1 cellular context compared by ENCODE assay signal in the genomic region with DNA sequence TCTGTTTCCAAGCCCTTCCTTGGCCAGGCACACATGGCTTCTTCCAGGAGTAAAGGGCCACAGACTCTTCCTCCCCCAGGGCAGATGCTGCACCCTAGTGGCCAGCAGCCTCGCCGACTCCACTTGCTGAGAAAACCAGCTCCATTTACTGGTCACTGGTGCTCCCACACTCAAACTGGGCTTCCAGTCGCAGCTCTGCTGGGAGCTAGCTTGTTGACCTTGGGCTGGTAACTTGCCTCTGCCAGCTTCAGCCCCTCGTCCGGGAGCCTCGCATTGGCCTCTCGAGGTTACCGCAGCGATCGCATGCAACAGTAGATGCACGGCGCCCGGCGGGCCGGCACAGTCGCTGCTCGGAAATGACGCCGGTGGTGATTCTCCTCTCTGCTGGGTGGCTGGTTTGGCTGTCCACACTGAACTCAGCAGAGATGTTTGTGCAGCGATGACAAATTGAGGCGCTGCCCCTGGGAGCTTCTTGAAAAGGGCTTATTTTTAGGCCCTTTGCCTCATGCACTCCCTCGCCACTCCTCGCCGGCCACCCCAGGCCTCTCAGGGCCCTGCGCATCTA.
TF ChIP-seq lines count a peak whose summit lies in the region.

No MANE protein-coding gene starts in this region.

TF ChIP-seq in GM23338, 12 proteins besides CTCF, POLR2A, EP300 and RAD21 (continued from another document):
- TF ChIP-seq, protein P1, sequence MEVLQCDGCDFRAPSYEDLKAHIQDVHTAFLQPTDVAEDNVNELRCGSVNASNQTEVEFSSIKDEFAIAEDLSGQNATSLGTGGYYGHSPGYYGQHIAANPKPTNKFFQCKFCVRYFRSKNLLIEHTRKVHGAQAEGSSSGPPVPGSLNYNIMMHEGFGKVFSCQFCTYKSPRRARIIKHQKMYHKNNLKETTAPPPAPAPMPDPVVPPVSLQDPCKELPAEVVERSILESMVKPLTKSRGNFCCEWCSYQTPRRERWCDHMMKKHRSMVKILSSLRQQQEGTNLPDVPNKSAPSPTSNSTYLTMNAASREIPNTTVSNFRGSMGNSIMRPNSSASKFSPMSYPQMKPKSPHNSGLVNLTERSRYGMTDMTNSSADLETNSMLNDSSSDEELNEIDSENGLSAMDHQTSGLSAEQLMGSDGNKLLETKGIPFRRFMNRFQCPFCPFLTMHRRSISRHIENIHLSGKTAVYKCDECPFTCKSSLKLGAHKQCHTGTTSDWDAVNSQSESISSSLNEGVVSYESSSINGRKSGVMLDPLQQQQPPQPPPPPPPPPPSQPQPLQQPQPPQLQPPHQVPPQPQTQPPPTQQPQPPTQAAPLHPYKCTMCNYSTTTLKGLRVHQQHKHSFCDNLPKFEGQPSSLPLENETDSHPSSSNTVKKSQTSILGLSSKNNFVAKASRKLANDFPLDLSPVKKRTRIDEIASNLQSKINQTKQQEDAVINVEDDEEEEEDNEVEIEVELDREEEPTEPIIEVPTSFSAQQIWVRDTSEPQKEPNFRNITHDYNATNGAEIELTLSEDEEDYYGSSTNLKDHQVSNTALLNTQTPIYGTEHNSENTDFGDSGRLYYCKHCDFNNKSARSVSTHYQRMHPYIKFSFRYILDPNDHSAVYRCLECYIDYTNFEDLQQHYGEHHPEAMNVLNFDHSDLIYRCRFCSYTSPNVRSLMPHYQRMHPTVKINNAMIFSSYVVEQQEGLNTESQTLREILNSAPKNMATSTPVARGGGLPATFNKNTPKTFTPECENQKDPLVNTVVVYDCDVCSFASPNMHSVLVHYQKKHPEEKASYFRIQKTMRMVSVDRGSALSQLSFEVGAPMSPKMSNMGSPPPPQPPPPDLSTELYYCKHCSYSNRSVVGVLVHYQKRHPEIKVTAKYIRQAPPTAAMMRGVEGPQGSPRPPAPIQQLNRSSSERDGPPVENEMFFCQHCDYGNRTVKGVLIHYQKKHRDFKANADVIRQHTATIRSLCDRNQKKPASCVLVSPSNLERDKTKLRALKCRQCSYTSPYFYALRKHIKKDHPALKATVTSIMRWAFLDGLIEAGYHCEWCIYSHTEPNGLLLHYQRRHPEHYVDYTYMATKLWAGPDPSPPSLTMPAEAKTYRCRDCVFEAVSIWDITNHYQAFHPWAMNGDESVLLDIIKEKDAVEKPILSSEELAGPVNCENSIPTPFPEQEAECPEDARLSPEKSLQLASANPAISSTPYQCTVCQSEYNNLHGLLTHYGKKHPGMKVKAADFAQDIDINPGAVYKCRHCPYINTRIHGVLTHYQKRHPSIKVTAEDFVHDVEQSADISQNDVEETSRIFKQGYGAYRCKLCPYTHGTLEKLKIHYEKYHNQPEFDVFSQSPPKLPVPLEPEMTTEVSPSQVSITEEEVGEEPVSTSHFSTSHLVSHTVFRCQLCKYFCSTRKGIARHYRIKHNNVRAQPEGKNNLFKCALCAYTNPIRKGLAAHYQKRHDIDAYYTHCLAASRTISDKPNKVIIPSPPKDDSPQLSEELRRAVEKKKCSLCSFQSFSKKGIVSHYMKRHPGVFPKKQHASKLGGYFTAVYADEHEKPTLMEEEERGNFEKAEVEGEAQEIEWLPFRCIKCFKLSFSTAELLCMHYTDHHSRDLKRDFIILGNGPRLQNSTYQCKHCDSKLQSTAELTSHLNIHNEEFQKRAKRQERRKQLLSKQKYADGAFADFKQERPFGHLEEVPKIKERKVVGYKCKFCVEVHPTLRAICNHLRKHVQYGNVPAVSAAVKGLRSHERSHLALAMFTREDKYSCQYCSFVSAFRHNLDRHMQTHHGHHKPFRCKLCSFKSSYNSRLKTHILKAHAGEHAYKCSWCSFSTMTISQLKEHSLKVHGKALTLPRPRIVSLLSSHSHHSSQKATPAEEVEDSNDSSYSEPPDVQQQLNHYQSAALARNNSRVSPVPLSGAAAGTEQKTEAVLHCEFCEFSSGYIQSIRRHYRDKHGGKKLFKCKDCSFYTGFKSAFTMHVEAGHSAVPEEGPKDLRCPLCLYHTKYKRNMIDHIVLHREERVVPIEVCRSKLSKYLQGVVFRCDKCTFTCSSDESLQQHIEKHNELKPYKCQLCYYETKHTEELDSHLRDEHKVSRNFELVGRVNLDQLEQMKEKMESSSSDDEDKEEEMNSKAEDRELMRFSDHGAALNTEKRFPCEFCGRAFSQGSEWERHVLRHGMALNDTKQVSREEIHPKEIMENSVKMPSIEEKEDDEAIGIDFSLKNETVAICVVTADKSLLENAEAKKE (CRISPR knock-in tag; IDR thresholded peaks at IDR 0.05) = no peak
- TF ChIP-seq EZH2phosphoT487 (IDR thresholded peaks at IDR 0.05; ENCODE audit: unreplicated experiment) (no peak), NANOG (IDR thresholded peaks at IDR 0.05; ENCODE audit: borderline replicate concordance) (no peak), ZNF114 (CRISPR knock-in tag; IDR thresholded peaks at IDR 0.05) (no peak), ETS1 (IDR thresholded peaks at IDR 0.05) (no peak)
